8 cellular contexts compared by ENCODE assay signal in genomic region chr1:145093517-145094149, GRCh38. TPM values are rescaled to one million over a fixed set of nuclear protein-coding genes. Genes with fewer than 3 reads are reported as not detected.
A peak's percentile ranks its signal among the peaks of the same experiment; 100 is the strongest.
DNase-seq lines count a peak whose midpoint lies in the region; ATAC-seq and TF ChIP-seq lines count a peak whose summit lies in the region.
"Not testable (repeated sequence)": the region's sequence is repeated elsewhere in the genome, so short reads cannot be mapped to it uniquely, and the experiment has no call there.

No MANE protein-coding gene starts in this region.

- intact Hi-C loops in activated CD4-positive, alpha-beta memory T cell treated with anti-CD3 and anti-CD28 coated beads for 36 hours (cut with micrococcal nuclease); body of pancreas (cut with DNase I); vagina (cut with DNase I): not testable (repeated sequence)

- not testable (repeated sequence) for H3K36me3 ChIP-seq in body of pancreas (replicated peaks in 1 of 2; ENCODE audit: insufficient read depth in 1 of 2, low read depth in 2 of 2); vagina

- H3K36me3 Mint-ChIP-seq in activated CD4-positive, alpha-beta memory T cell treated with anti-CD3 and anti-CD28 coated beads for 36 hours; glutamatergic neuron (ENCODE audit: unreplicated experiment): not testable (repeated sequence)

- H3K9me3 ChIP-seq in body of pancreas, vagina: not testable (repeated sequence)

- WGBS in body of pancreas, 2 donors = no CpG with 5 or more reads among the region's 47 CpGs

- DNase-seq in ELF-1 (ENCODE audit: low read depth, low spot score) (peak; percentile 70), NB4 (ENCODE audit: low read depth) (peak; percentile 8), body of pancreas (peak in 3 of 4 donors; percentile 55 to 67 (median 59)), glutamatergic neuron (peak; percentile 34), lung microvascular endothelial cell (ENCODE audit: low read depth in 2 of 2) (peak; percentile 19 to 51), retina (peak; percentile 48), vagina (ENCODE audit: extremely low spot score in 2 of 2) (peak in 1 of 2 donors; percentile 65)
- peak; percentile 25 for DNase-seq in activated CD4-positive, alpha-beta memory T cell treated with anti-CD3 and anti-CD28 coated beads for 36 hours

- H3K9me3 Mint-ChIP-seq in activated CD4-positive, alpha-beta memory T cell treated with anti-CD3 and anti-CD28 coated beads for 36 hours; glutamatergic neuron (ENCODE audit: unreplicated experiment): not testable (repeated sequence)

- not testable (repeated sequence) for H3K4me1 Mint-ChIP-seq in activated CD4-positive, alpha-beta memory T cell treated with anti-CD3 and anti-CD28 coated beads for 36 hours (ENCODE audit: low read depth); glutamatergic neuron (ENCODE audit: low read depth, unreplicated experiment)

- H3K27ac ChIP-seq in body of pancreas = peak overlapping the region in 2 of 4 donors; percentile 21 to 40
- H3K27ac ChIP-seq in vagina = peak overlapping the region; percentile 66

- not testable (repeated sequence) for H3K27me3 Mint-ChIP-seq in activated CD4-positive, alpha-beta memory T cell treated with anti-CD3 and anti-CD28 coated beads for 36 hours; glutamatergic neuron (ENCODE audit: unreplicated experiment)

- TF ChIP-seq POLR2A in NB4 (IDR thresholded peaks at IDR 0.05; ENCODE audit: extremely low read depth, insufficient read length); body of pancreas (IDR thresholded peaks at IDR 0.05); vagina (IDR thresholded peaks at IDR 0.05): not testable (repeated sequence)

- not testable (repeated sequence) for ATAC-seq in body of pancreas

- POLR2A ChIA-PET in activated CD4-positive, alpha-beta memory T cell treated with anti-CD3 and anti-CD28 coated beads for 36 hours (lab: Charles Lee) = not testable (repeated sequence)

- H3K4me3 ChIP-seq in NB4 (ENCODE audit: low read depth, low read length) (peak overlapping the region; percentile 28), vagina (peak overlapping the region; percentile 42 to 48)
- H3K4me3 ChIP-seq in body of pancreas = not testable (repeated sequence)

- H3K27me3 ChIP-seq in body of pancreas, vagina: not testable (repeated sequence)

- not testable (repeated sequence) for H3K4me1 ChIP-seq in body of pancreas, vagina

- peak overlapping the region; percentile 89 for H3K4me3 Mint-ChIP-seq in activated CD4-positive, alpha-beta memory T cell treated with anti-CD3 and anti-CD28 coated beads for 36 hours
- peak overlapping the region; percentile 87 for H3K4me3 Mint-ChIP-seq in glutamatergic neuron (ENCODE audit: unreplicated experiment)

- H3K27ac Mint-ChIP-seq in activated CD4-positive, alpha-beta memory T cell treated with anti-CD3 and anti-CD28 coated beads for 36 hours; glutamatergic neuron (ENCODE audit: unreplicated experiment): not testable (repeated sequence)

- not testable (repeated sequence) for TF ChIP-seq CTCF in NB4 (IDR thresholded peaks at IDR 0.05; ENCODE audit: low read depth, low read length); body of pancreas (IDR thresholded peaks at IDR 0.05); glutamatergic neuron (IDR thresholded peaks at IDR 0.05; ENCODE audit: partially characterized antibody, unreplicated experiment); vagina (IDR thresholded peaks at IDR 0.05)

- CTCF ChIA-PET in activated CD4-positive, alpha-beta memory T cell treated with anti-CD3 and anti-CD28 coated beads for 36 hours (lab: Charles Lee) = not testable (repeated sequence)

RNA-seq across cellular contexts. Expression of gene SRGAP2B, which starts 1.5 kb away (rescaled TPM):
- total RNA-seq in activated CD4-positive, alpha-beta memory T cell treated with anti-CD3 and anti-CD28 coated beads for 36 hours = 10 to 100 TPM; 21.8 to 25.3 TPM
- total RNA-seq in body of pancreas (1 to 10 TPM; 7.5 to 9.6 TPM), glutamatergic neuron (ENCODE audit: unreplicated experiment) (17.8 TPM), lung microvascular endothelial cell (33.6 and 68.3 TPM in 2 replicates), vagina (31.4 TPM)

RNA-seq across cellular contexts. Expression of gene FAM72D, which starts 2.1 kb away (rescaled TPM):
- 10 to 100 TPM; 16.7 to 20.1 TPM for total RNA-seq in activated CD4-positive, alpha-beta memory T cell treated with anti-CD3 and anti-CD28 coated beads for 36 hours
- total RNA-seq in body of pancreas (not detected), glutamatergic neuron (ENCODE audit: unreplicated experiment) (0.61 TPM), lung microvascular endothelial cell (0.40 and 0.87 TPM in 2 replicates), vagina (2.0 TPM)
